In the genomic region with DNA sequence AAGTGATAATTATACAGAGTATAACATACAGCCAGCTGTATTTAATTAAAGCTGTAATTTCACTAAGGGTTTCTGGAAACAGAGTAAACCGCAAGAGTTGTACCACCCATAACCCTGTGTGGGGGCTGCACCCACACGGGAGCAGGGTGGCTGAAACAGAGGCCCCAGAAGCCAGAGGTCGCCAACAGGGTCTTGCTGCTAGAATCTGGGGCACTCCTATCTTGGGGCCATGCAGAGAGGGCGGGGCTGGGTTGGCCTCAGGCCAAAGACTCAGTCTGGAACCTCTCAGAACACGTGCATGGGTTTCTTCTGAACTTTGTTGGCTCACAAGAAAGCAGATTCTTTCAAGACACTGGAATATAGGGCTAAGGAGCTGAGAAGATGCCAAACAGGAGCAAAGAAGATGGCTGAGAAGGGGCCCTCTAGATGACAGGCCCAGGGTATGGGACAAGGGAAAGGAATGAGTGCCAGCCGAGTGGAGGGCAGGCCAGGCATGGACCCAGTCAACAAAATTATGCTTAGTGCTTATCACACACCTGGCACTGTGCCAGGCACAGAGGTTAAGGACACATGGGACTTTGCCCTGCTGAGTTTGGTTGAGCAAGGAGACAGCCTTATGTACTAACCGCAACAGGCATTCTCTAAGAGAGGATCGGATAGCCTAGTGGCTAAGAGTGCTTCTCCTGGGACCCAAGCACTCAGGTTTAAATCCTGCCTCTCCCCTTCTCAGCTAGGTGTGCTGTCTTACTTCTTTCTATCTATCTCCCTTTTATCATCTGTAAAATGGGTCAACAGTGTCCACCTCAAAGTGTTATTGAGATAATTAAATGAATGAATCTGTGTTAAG, we compare ENCODE assay signal across 12 cellular contexts.
DNase-seq lines count a peak whose midpoint lies in the region; TF ChIP-seq lines count a peak whose summit lies in the region.
"Had no signal": no experiment of that assay in that cellular context is flagged by ENCODE, and none has a peak within 500 bp of the region (broad histone marks: within the 10 kb centered on the region; RNA-seq: fewer than 3 reads in every experiment).

No MANE protein-coding gene starts in this region.

- TF ChIP-seq CTCF in fibroblast of the aortic adventitia (IDR thresholded peaks at IDR 0.05; ENCODE audit: insufficient read depth, low read length): no peak

- no peak overlapping the region for H3K4me3 ChIP-seq in fibroblast of the aortic adventitia (ENCODE audit: low read depth, low read length)
- H3K4me3 ChIP-seq: dorsolateral prefrontal cortex had no signal

- peak; percentile 61 for DNase-seq in DMS 273 (lab: John Stamatoyannopoulos, UW; ENCODE audit: unreplicated experiment)
- no peak for DNase-seq in DMS 273 treated with DMSO at 0.1 percent for 48 hours (lab: John Stamatoyannopoulos, UW)
- peak; percentile 56 for DNase-seq in NCI-H748 treated with DMSO at 0.1 percent for 48 hours (lab: John Stamatoyannopoulos, UW)
- DNase-seq in fibroblast of the aortic adventitia (ENCODE audit: low read depth): peak; percentile 54
- peak; percentile 67 for DNase-seq in renal cortical epithelial cell (ENCODE audit: low read depth)
- DNase-seq in activated CD4-positive, alpha-beta T cell treated with anti-CD3 and anti-CD28 coated beads for 4 hours: no peak
- no peak for DNase-seq in epidermal melanocyte (ENCODE audit: insufficient read length, low spot score)
- no peak for DNase-seq in mesenteric fat pad (ENCODE audit: low spot score)
- DNase-seq: activated B cell treated with CpG ODN at 0.5 μM for 24 hours, dorsolateral prefrontal cortex, KBM-7, retina had no signal

Comparison
In these comparisons a context has a peak if more than half of its experiments do, and no peak if none do; other contexts are left out.
1. DNase-seq: peak in DMS 273 (single experiment), NCI-H748 treated with DMSO at 0.1 percent for 48 hours (single experiment), fibroblast of the aortic adventitia (single experiment) and renal cortical epithelial cell (single experiment); none in DMS 273 treated with DMSO at 0.1 percent for 48 hours (single experiment), activated CD4-positive, alpha-beta T cell treated with anti-CD3 and anti-CD28 coated beads for 4 hours (0 of 2), epidermal melanocyte (single experiment) and mesenteric fat pad (single experiment).